ENCODE assay signal across 8 cellular contexts in genomic region chr1:6701437-6702153, GRCh38. TPM values are rescaled to one million over a fixed set of nuclear protein-coding genes. Genes with fewer than 3 reads are reported as not detected.
DNase-seq lines count a peak whose midpoint lies in the region; ATAC-seq and TF ChIP-seq lines count a peak whose summit lies in the region.

Gene DNAJC11 (minus strand): TSS chr1:6701816. CDS start chr1:6701800, 16 bp downstream.

- intact Hi-C loops in CD8-positive, alpha-beta T cell (cut with DNase I, micrococcal nuclease) = loop anchor here (1.0 to 10.0 kb wide), 9 partner anchors 74 to 1083 kb away; partner anchors contain the start of genes KLHL21 (in 2 of the 2), NOL9 (in 2 of the 2), CAMTA1 (in 1 of the 2) and HES3 (in 1 of the 2)

- peak; percentile 89 for TF ChIP-seq CTCF in CD8-positive, alpha-beta T cell (IDR thresholded peaks at IDR 0.05)
- TF ChIP-seq CTCF in lung (IDR thresholded peaks at IDR 0.05; ENCODE audit: control extremely low read depth, extremely low read depth) = peak; percentile 97

- no peaks in the 10 kb centered on the region for H3K9me3 Mint-ChIP-seq in CD8-positive, alpha-beta T cell
- no peaks in the 10 kb centered on the region for H3K9me3 Mint-ChIP-seq in activated CD8-positive, alpha-beta T cell treated with anti-CD3 and anti-CD28 coated beads, Interleukin-2, amount 10 ng/mL, durations not matched to agents 7 days and 5 days (ENCODE audit: insufficient read depth)

- H3K36me3 Mint-ChIP-seq in CD8-positive, alpha-beta T cell = peaks cover 9% of the 10 kb centered on the region
- no peaks in the 10 kb centered on the region for H3K36me3 Mint-ChIP-seq in activated CD8-positive, alpha-beta T cell treated with anti-CD3 and anti-CD28 coated beads, Interleukin-2, amount 10 ng/mL, durations not matched to agents 7 days and 5 days (ENCODE audit: low read depth)

- H3K27ac Mint-ChIP-seq in CD8-positive, alpha-beta T cell = peak within 1 kb of the TSS; percentile 95
- peak within 1 kb of the TSS; percentile 91 for H3K27ac Mint-ChIP-seq in activated CD8-positive, alpha-beta T cell treated with anti-CD3 and anti-CD28 coated beads, Interleukin-2, amount 10 ng/mL, durations not matched to agents 7 days and 5 days

- no peaks in the 10 kb centered on the region for H3K27me3 ChIP-seq in CD8-positive, alpha-beta T cell (ENCODE audit: insufficient read depth, low read length)
- H3K27me3 ChIP-seq in lung (ENCODE audit: control insufficient read depth, insufficient read depth) = no peaks in the 10 kb centered on the region

- peak within 1 kb of the TSS; percentile 94 for H3K4me3 Mint-ChIP-seq in CD8-positive, alpha-beta T cell
- H3K4me3 Mint-ChIP-seq in activated CD8-positive, alpha-beta T cell treated with anti-CD3 and anti-CD28 coated beads, Interleukin-2, amount 10 ng/mL, durations not matched to agents 7 days and 5 days = peak within 1 kb of the TSS; percentile 88

- no peaks in the 10 kb centered on the region for H3K27me3 Mint-ChIP-seq in CD8-positive, alpha-beta T cell (ENCODE audit: low read depth)
- H3K27me3 Mint-ChIP-seq in activated CD8-positive, alpha-beta T cell treated with anti-CD3 and anti-CD28 coated beads, Interleukin-2, amount 10 ng/mL, durations not matched to agents 7 days and 5 days (ENCODE audit: low read depth) = no peaks in the 10 kb centered on the region

- H3K4me3 ChIP-seq in CD8-positive, alpha-beta T cell (ENCODE audit: low read depth, low read length) = peak within 1 kb of the TSS; percentile 79
- peak within 1 kb of the TSS; percentile 96 for H3K4me3 ChIP-seq in lung

- peaks cover 11% of the 10 kb centered on the region for H3K4me1 ChIP-seq in CD8-positive, alpha-beta T cell (ENCODE audit: insufficient read depth, low read length)
- H3K4me1 ChIP-seq in lung (ENCODE audit: control insufficient read depth in 2 of 2, insufficient read depth in 2 of 2, low read length in 2 of 2) = peaks cover 1 to 8% of the 10 kb centered on the region in 2 donors

- no peaks in the 10 kb centered on the region for H3K36me3 ChIP-seq in CD8-positive, alpha-beta T cell (ENCODE audit: insufficient read depth, low read length)
- no peaks in the 10 kb centered on the region for H3K36me3 ChIP-seq in lung (ENCODE audit: control insufficient read depth in 2 of 2, insufficient read depth in 2 of 2, low read length in 2 of 2)

- CTCF ChIA-PET in CD8-positive, alpha-beta T cell (lab: Charles Lee) = interaction anchor here (0.6 to 1.8 kb wide), 8 partner anchors 8 to 177 kb away, joined by 3 to 7 read pairs (median 3); no protein-coding TSS in a partner anchor
- CTCF ChIA-PET in activated CD8-positive, alpha-beta T cell treated with anti-CD3 and anti-CD28 coated beads, Interleukin-2, amount 10 ng/mL, durations not matched to agents 7 days and 5 days (lab: Charles Lee) = interaction anchor here (0.6 to 1.5 kb wide), 18 partner anchors 10 to 497 kb away, joined by 3 to 6 read pairs (median 4); no protein-coding TSS in a partner anchor

- peak; percentile 96 for ATAC-seq in CD8-positive, alpha-beta T cell
- peak; percentile 79 for ATAC-seq in GM19438 (IDR thresholded peaks at IDR 0.05; ENCODE audit: low read depth, unreplicated experiment)
- peak; percentile 89 for ATAC-seq in HG03571 (IDR thresholded peaks at IDR 0.05; ENCODE audit: unreplicated experiment)
- peak; percentile 98 for ATAC-seq in activated CD8-positive, alpha-beta T cell treated with anti-CD3 and anti-CD28 coated beads, Interleukin-2, amount 10 ng/mL, durations not matched to agents 7 days and 5 days
- peak; percentile 99 for ATAC-seq in lung (ENCODE audit: insufficient read depth, low FRiP score)

- WGBS in lung, 2 donors = 0% methylated on average over 56 to 80 of the region's 80 CpGs

- H3K4me1 Mint-ChIP-seq in CD8-positive, alpha-beta T cell (ENCODE audit: low read depth) = peaks cover 25% of the 10 kb centered on the region
- peaks cover 36% of the 10 kb centered on the region for H3K4me1 Mint-ChIP-seq in activated CD8-positive, alpha-beta T cell treated with anti-CD3 and anti-CD28 coated beads, Interleukin-2, amount 10 ng/mL, durations not matched to agents 7 days and 5 days (ENCODE audit: low read depth)

- no peaks in the 10 kb centered on the region for H3K9me3 ChIP-seq in CD8-positive, alpha-beta T cell (ENCODE audit: low read length)
- no peaks in the 10 kb centered on the region for H3K9me3 ChIP-seq in lung (ENCODE audit: control insufficient read depth in 2 of 2, insufficient read depth in 1 of 2, low read length in 1 of 2)

- peak; percentile 82 to 96 (median 87) for DNase-seq in CD8-positive, alpha-beta T cell
- DNase-seq in NCI-H82 treated with DMSO at 0.1 percent for 48 hours (lab: John Stamatoyannopoulos, UW; ENCODE audit: unreplicated experiment) = peak; percentile 48
- DNase-seq in activated CD8-positive, alpha-beta T cell treated with anti-CD3 and anti-CD28 coated beads, Interleukin-2, amount 10 ng/mL, durations not matched to agents 7 days and 5 days = peak; percentile 92
- DNase-seq in effector CD4-positive, alpha-beta T cell = peak; percentile 86
- DNase-seq in lung (ENCODE audit: low spot score) = peak; percentile 89
- DNase-seq in stimulated activated CD4-positive, alpha-beta T cell treated with anti-CD3 and anti-CD28 coated beads, TNF-alpha, amount 100 ng/mL, for 4 hours (ENCODE audit: low read depth in 3 of 3) = peak; percentile 81 to 84 (median 84)

- POLR2A ChIA-PET in CD8-positive, alpha-beta T cell (lab: Charles Lee) = no interaction called here
- POLR2A ChIA-PET in activated CD8-positive, alpha-beta T cell treated with anti-CD3 and anti-CD28 coated beads, Interleukin-2, amount 10 ng/mL, durations not matched to agents 7 days and 5 days (lab: Charles Lee) = no interaction called here

- H3K27ac ChIP-seq in CD8-positive, alpha-beta T cell (ENCODE audit: low read depth, low read length) = peak within 1 kb of the TSS; percentile 70
- peak within 1 kb of the TSS; percentile 78 to 92 for H3K27ac ChIP-seq in lung (ENCODE audit: low read depth in 1 of 2, low read length in 1 of 2)

RNA-seq across cellular contexts. Expression of gene DNAJC11, which starts in this region (rescaled TPM):
- total RNA-seq in CD8-positive, alpha-beta T cell = 10 to 100 TPM; 23.3 to 24.4 TPM
- 10 to 100 TPM; 47.2 to 48.8 TPM for total RNA-seq in activated CD8-positive, alpha-beta T cell treated with anti-CD3 and anti-CD28 coated beads, Interleukin-2, amount 10 ng/mL, durations not matched to agents 7 days and 5 days
- total RNA-seq in lung = 10 to 100 TPM; 37.7 to 43.0 TPM
- polyA plus RNA-seq in lung = 10 to 100 TPM; 18.6 to 23.2 TPM

Comparison
In these comparisons a context has a peak if more than half of its experiments do, and no peak if none do; other contexts are left out.
1. Peak in every context shown above with its lines: DNase-seq, ATAC-seq, H3K4me3 ChIP-seq and H3K27ac ChIP-seq.